Comparison of ENCODE assay signal across 1 cellular context in the genomic region with DNA sequence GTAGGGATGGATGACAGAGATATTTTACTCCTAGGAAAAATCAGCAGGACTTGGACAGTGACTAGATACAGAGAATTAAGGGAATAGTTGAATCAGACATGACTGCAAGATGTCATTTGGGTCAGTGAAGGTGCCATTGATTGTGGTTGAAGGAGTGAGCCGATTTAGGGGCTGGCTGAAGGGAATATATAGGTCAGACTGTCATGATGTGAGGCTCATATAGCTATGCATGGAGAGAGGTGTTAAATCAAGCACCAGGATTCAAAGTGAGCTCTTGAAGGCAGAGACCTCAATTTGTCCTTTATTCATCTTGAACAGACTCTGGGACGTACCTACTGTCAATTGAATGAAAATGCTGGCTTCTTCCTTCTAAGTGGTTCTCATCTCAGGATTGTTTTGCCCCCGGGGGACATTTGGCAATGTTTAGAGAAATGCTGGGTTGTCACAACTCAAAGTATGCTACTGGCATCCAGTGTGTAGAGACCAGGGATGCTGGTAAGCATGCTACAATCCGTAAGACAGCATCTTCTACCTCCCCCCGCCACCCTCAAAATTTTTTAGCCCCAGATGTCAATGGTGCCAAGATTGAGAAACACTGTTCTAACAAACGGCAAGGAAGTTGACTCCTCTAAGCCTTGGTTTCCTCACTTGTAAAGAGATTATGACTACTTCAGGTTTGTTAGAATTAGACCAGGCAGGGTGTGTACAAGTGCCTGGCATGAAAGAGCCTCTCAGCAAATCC.
TF ChIP-seq lines count a peak whose summit lies in the region.

No MANE protein-coding gene starts in this region.

TF ChIP-seq in WTC11, 78 proteins besides CTCF, POLR2A, EP300 and RAD21 (continued from another document):
- TF ChIP-seq, protein P1, sequence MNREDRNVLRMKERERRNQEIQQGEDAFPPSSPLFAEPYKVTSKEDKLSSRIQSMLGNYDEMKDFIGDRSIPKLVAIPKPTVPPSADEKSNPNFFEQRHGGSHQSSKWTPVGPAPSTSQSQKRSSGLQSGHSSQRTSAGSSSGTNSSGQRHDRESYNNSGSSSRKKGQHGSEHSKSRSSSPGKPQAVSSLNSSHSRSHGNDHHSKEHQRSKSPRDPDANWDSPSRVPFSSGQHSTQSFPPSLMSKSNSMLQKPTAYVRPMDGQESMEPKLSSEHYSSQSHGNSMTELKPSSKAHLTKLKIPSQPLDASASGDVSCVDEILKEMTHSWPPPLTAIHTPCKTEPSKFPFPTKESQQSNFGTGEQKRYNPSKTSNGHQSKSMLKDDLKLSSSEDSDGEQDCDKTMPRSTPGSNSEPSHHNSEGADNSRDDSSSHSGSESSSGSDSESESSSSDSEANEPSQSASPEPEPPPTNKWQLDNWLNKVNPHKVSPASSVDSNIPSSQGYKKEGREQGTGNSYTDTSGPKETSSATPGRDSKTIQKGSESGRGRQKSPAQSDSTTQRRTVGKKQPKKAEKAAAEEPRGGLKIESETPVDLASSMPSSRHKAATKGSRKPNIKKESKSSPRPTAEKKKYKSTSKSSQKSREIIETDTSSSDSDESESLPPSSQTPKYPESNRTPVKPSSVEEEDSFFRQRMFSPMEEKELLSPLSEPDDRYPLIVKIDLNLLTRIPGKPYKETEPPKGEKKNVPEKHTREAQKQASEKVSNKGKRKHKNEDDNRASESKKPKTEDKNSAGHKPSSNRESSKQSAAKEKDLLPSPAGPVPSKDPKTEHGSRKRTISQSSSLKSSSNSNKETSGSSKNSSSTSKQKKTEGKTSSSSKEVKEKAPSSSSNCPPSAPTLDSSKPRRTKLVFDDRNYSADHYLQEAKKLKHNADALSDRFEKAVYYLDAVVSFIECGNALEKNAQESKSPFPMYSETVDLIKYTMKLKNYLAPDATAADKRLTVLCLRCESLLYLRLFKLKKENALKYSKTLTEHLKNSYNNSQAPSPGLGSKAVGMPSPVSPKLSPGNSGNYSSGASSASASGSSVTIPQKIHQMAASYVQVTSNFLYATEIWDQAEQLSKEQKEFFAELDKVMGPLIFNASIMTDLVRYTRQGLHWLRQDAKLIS (CRISPR knock-in tag; IDR thresholded peaks at IDR 0.05; ENCODE audit: borderline replicate concordance): no peak
- no peak for TF ChIP-seq IRF2 (CRISPR knock-in tag; IDR thresholded peaks at IDR 0.05; ENCODE audit: borderline replicate concordance, low read depth)
- TF ChIP-seq, protein P2, sequence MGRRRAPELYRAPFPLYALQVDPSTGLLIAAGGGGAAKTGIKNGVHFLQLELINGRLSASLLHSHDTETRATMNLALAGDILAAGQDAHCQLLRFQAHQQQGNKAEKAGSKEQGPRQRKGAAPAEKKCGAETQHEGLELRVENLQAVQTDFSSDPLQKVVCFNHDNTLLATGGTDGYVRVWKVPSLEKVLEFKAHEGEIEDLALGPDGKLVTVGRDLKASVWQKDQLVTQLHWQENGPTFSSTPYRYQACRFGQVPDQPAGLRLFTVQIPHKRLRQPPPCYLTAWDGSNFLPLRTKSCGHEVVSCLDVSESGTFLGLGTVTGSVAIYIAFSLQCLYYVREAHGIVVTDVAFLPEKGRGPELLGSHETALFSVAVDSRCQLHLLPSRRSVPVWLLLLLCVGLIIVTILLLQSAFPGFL (CRISPR knock-in tag; IDR thresholded peaks at IDR 0.05; ENCODE audit: borderline replicate concordance): no peak
TF ChIP-seq in WTC11: peak in this region for 0.
